20 cellular contexts compared by ENCODE assay signal in the genomic region with DNA sequence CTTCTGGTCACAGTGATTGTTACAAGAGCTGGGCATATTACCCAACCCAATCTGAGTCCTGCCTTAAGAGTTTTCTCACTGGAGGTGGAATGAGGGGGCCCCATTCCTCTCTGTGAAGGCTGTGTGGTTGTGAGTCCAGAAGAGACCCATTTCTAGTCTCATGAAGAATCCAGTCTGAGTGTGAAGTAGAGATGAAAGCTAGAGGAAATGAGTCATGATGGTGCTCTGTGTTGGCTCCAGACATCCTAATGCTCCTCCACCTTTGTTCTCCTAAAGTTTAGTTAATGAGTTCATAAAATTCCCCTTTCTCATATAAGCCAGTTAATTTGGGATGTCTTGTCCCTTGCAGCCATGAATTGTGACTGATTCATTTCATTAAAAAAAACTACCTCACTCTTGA. TPM values are rescaled to one million over a fixed set of nuclear protein-coding genes. Genes with fewer than 3 reads are reported as not detected.
A peak's percentile ranks its signal among the peaks of the same experiment; 100 is the strongest.
DNase-seq lines count a peak whose midpoint lies in the region; ATAC-seq and TF ChIP-seq lines count a peak whose summit lies in the region.
"Had no signal": no experiment of that assay in that cellular context is flagged by ENCODE, and none has a peak within 500 bp of the region (broad histone marks: within the 10 kb centered on the region; RNA-seq: fewer than 3 reads in every experiment).

No MANE protein-coding gene starts in this region.

- H3K4me3 ChIP-seq in MG63, result no peak overlapping the region
- H3K4me3 ChIP-seq in mammary epithelial cell (replicated peaks in 1 of 3; ENCODE audit: insufficient read depth in 1 of 3, low read depth in 2 of 3, low read length in 3 of 3), result no peak overlapping the region
- H3K4me3 ChIP-seq in esophagus muscularis mucosa, result no peak overlapping the region

- TF ChIP-seq POLR2A in esophagus muscularis mucosa (IDR thresholded peaks at IDR 0.05; ENCODE audit: low read depth), result no peak

- no peak for TF ChIP-seq EP300 in esophagus muscularis mucosa (IDR thresholded peaks at IDR 0.05)

- no peak overlapping the region for H3K4me2 ChIP-seq in mammary epithelial cell (ENCODE audit: insufficient read depth, low read depth, low read length)

- H3K27ac Mint-ChIP-seq in activated naive CD4-positive, alpha-beta T cell treated with anti-CD3 and anti-CD28 coated beads, Interleukin-2, amount 50 U/mL, for 72 hours, result no peak overlapping the region
- H3K27ac Mint-ChIP-seq: activated CD8-positive, alpha-beta memory T cell treated with anti-CD3 and anti-CD28 coated beads, Interleukin-2, amount 10 ng/mL, durations not matched to agents 7 days and 5 days; CD8-positive, alpha-beta memory T cell; T-helper 2 cell treated with Interferon-gamma antibody and Interleukin-4, amounts not matched to agents 5 μg/mL and 100 μg/mL, for 36 hours; type B pancreatic cell had no signal

- H3K36me3 Mint-ChIP-seq in activated naive CD4-positive, alpha-beta T cell treated with anti-CD3 and anti-CD28 coated beads, Interleukin-2, amount 50 U/mL, for 72 hours, result no peaks in the 10 kb centered on the region
- H3K36me3 Mint-ChIP-seq: activated CD8-positive, alpha-beta memory T cell treated with anti-CD3 and anti-CD28 coated beads, Interleukin-2, amount 10 ng/mL, durations not matched to agents 7 days and 5 days; CD8-positive, alpha-beta memory T cell; type B pancreatic cell had no signal

- H3K27ac ChIP-seq in mammary epithelial cell (ENCODE audit: insufficient read depth, low read depth, low read length) (no peak overlapping the region), esophagus muscularis mucosa (replicated peaks in 1 of 4) (no peak overlapping the region)

- peak overlapping the region; percentile 11 for H2AFZ ChIP-seq in mammary epithelial cell (ENCODE audit: low read depth, low read length)

- ATAC-seq in activated naive CD4-positive, alpha-beta T cell treated with anti-CD3 and anti-CD28 coated beads, Interleukin-2, amount 50 U/mL, for 72 hours, result no peak
- ATAC-seq: activated CD8-positive, alpha-beta memory T cell treated with anti-CD3 and anti-CD28 coated beads, Interleukin-2, amount 10 ng/mL, durations not matched to agents 7 days and 5 days; stimulated activated naive CD8-positive, alpha-beta T cell treated with anti-CD3 and anti-CD28 coated beads, Interleukin-15, Interleukin-2, amounts not matched to agents 100 U/mL and 50 U/mL, for 24 hours had no signal

- CTCF ChIA-PET in mammary epithelial cell (lab: Charles Lee; ENCODE audit: low non-redundant PET), result no interaction called here

- no peaks in the 10 kb centered on the region for H3K79me2 ChIP-seq in mammary epithelial cell (ENCODE audit: insufficient read depth, low read length)

- DNase-seq in Caki2 (ENCODE audit: low read depth) (peak; percentile 52), MG63 (peak; percentile 38), mammary epithelial cell (peak; percentile 64), kidney glomerular epithelial cell (lab: John Stamatoyannopoulos, UW) (peak; percentile 37), T-helper 2 cell (no peak), esophagus muscularis mucosa (ENCODE audit: extremely low spot score) (no peak)
- no peak for DNase-seq in stimulated activated CD4-positive, alpha-beta T cell treated with anti-CD3 and anti-CD28 coated beads, Interleukin-1b, Interleukin-23, amount 100 ng/mL, for 48 hours
- no peak for DNase-seq in activated naive CD4-positive, alpha-beta T cell treated with anti-CD3 and anti-CD28 coated beads, Interleukin-2, amount 50 U/mL, for 72 hours (ENCODE audit: low spot score in 2 of 2)
- DNase-seq: activated CD8-positive, alpha-beta memory T cell treated with anti-CD3 and anti-CD28 coated beads, Interleukin-2, amount 10 ng/mL, durations not matched to agents 7 days and 5 days; activated effector memory CD4-positive, alpha-beta T cell treated with Interleukin-2 at 50 U/mL for 16 hours; CD8-positive, alpha-beta memory T cell; erythroblast; Kasumi-1; kidney; NCI-H1436; NCI-H345; SHP77; stimulated activated naive CD8-positive, alpha-beta T cell treated with anti-CD3 and anti-CD28 coated beads, Interleukin-15, Interleukin-2, amounts not matched to agents 100 U/mL and 50 U/mL, for 24 hours had no signal

- no peak for TF ChIP-seq CTCF in mammary epithelial cell (conservative IDR thresholded peaks at IDR 0.05 in 1 of 2, IDR thresholded peaks at IDR 0.05 in 1 of 2; ENCODE audit: extremely low read depth in 1 of 2, insufficient read depth in 1 of 2, low read depth in 1 of 2, low read length in 2 of 2)
- no peak for TF ChIP-seq CTCF in esophagus muscularis mucosa (IDR thresholded peaks at IDR 0.05)

- in situ Hi-C loops in Caki2 (cut with HindIII; ENCODE audit: low pct_unique_long_range_greater_than_20kb, low sequenced_read_pairs), result no loop called here
- in situ Hi-C loops in mammary epithelial cell (cut with MboI; ENCODE audit: low sequenced_read_pairs in 2 of 2), result no loop called here

- H4K20me1 ChIP-seq in mammary epithelial cell (ENCODE audit: insufficient read depth, low read length), result no peaks in the 10 kb centered on the region

- H3K9ac ChIP-seq in mammary epithelial cell (ENCODE audit: insufficient read depth, low read length), result no peak overlapping the region

- no peaks in the 10 kb centered on the region for H3K36me3 ChIP-seq in MG63
- no peaks in the 10 kb centered on the region for H3K36me3 ChIP-seq in mammary epithelial cell (ENCODE audit: insufficient read depth, low read length)
- H3K36me3 ChIP-seq in esophagus muscularis mucosa, result no peaks in the 10 kb centered on the region

- no peaks in the 10 kb centered on the region for H3K27me3 ChIP-seq in MG63
- no peaks in the 10 kb centered on the region for H3K27me3 ChIP-seq in mammary epithelial cell (ENCODE audit: insufficient read depth, low read length)
- no peaks in the 10 kb centered on the region for H3K27me3 ChIP-seq in esophagus muscularis mucosa

- H3K4me1 ChIP-seq in mammary epithelial cell (ENCODE audit: insufficient read depth, low read length), result peaks cover 23% of the 10 kb centered on the region
- peaks cover 0 to 8% (median 7%) of the 10 kb centered on the region in 4 donors for H3K4me1 ChIP-seq in esophagus muscularis mucosa

- BruUV-seq in mammary epithelial cell (replicated peaks; lab: Mats Ljungman, UMichigan), result no TSS peak

- intact Hi-C loops in mammary epithelial cell (cut with micrococcal nuclease), result no loop called here
- intact Hi-C loops in esophagus muscularis mucosa (cut with DNase I), result no loop called here

- dilution Hi-C loops in mammary epithelial cell (cut with HindIII; ENCODE audit: low sequenced_read_pairs), result no loop called here

- H3K9me3 ChIP-seq in MG63 (no peaks in the 10 kb centered on the region), mammary epithelial cell (replicated peaks; ENCODE audit: insufficient read depth, low read length) (no peaks in the 10 kb centered on the region), esophagus muscularis mucosa (no peaks in the 10 kb centered on the region)

- peaks cover 0 to 3% of the 10 kb centered on the region in 2 donors for H3K9me3 Mint-ChIP-seq in activated naive CD4-positive, alpha-beta T cell treated with anti-CD3 and anti-CD28 coated beads, Interleukin-2, amount 50 U/mL, for 72 hours
- H3K9me3 Mint-ChIP-seq: CD8-positive, alpha-beta memory T cell; T-helper 2 cell treated with Interferon-gamma antibody and Interleukin-4, amounts not matched to agents 5 μg/mL and 100 μg/mL, for 36 hours had no signal

RNA-seq across cellular contexts. Expression of gene RASGRP3, which starts 50.8 kb away (rescaled TPM):
- total RNA-seq in Caki2 (2014; rRNA removed; shearing (Covaris generic); ENCODE audit: low replicate concordance), result 0.90 TPM in 1 of 2 replicates, not detected in the other
- total RNA-seq in MG63 (2014; rRNA removed; shearing (Covaris generic); ENCODE audit: low replicate concordance), result 3.4 and 3.9 TPM in 2 replicates
- 1 to 10 TPM in 1 of 2 donors, not detected in 1; 1.5 TPM for total RNA-seq in mammary epithelial cell
- polyA plus RNA-seq in mammary epithelial cell, result 0.06 TPM
- polyA minus RNA-seq in mammary epithelial cell, result not detected
- total RNA-seq in activated naive CD4-positive, alpha-beta T cell treated with anti-CD3 and anti-CD28 coated beads, Interleukin-2, amount 50 U/mL, for 72 hours, result 1 to 10 TPM; 2.5 to 2.8 TPM
- total RNA-seq in esophagus muscularis mucosa, result 10 to 100 TPM in 1 of 4 donors, 1 to 10 TPM in 3; 3.7 to 10.6 (median 6.7) TPM

Comparison
In these comparisons a context has a peak if more than half of its experiments do, and no peak if none do; other contexts are left out.
1. DNase-seq: peak in Caki2 (single experiment), MG63 (single experiment), mammary epithelial cell (single experiment) and kidney glomerular epithelial cell (single experiment); none in T-helper 2 cell (0 of 5), stimulated activated CD4-positive, alpha-beta T cell treated with anti-CD3 and anti-CD28 coated beads, Interleukin-1b, Interleukin-23, amount 100 ng/mL, for 48 hours (single experiment), activated naive CD4-positive, alpha-beta T cell treated with anti-CD3 and anti-CD28 coated beads, Interleukin-2, amount 50 U/mL, for 72 hours (0 of 2) and esophagus muscularis mucosa (single experiment).